In the genomic region with DNA sequence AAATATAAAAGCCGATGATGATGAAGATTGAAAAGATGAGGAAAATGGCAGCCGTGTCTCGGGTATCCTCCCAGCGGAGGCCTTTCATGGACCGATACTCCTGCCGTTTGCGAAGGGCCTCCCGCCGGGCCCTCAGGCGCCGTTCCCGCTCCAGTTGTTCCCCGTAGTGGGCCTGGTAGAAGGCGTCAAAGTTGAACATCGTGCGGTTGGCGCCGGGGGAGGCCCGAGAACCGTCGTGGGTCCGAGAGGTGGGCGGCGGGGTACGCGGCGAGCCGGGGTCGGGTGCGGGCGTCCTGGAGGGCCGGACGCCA, we compare ENCODE assay signal across 8 cellular contexts. TPM values are rescaled to one million over a fixed set of nuclear protein-coding genes. Genes with fewer than 3 reads are reported as not detected.
A peak's percentile ranks its signal among the peaks of the same experiment; 100 is the strongest.
DNase-seq lines count a peak whose midpoint lies in the region; ATAC-seq and TF ChIP-seq lines count a peak whose summit lies in the region.

No MANE protein-coding gene starts in this region.

- peak overlapping the region; percentile 96 to 99 for H3K4me3 Mint-ChIP-seq in effector memory CD8-positive, alpha-beta T cell
- H3K4me3 Mint-ChIP-seq in neural crest cell: peak overlapping the region; percentile 99

- H3K27me3 ChIP-seq in MG63: no peaks in the 10 kb centered on the region

- DNase-seq in MG63 (no peak), neural crest cell (ENCODE audit: low read depth, low spot score) (no peak), HPDE6-E6E7 (ENCODE audit: extremely low spot score) (no peak), SKM-1 treated with dmso at 0.1 percent for 144 hours (lab: John Stamatoyannopoulos, UW; ENCODE audit: unreplicated experiment) (no peak)
- no peak for DNase-seq in effector memory CD8-positive, alpha-beta T cell

- H3K27ac Mint-ChIP-seq in effector memory CD8-positive, alpha-beta T cell: peak overlapping the region; percentile 97 to 98
- H3K27ac Mint-ChIP-seq in neural crest cell (ENCODE audit: unreplicated experiment): peak overlapping the region; percentile 27

- H3K36me3 ChIP-seq in MG63: no peaks in the 10 kb centered on the region; the same call in 1 of the 2 replicates

- H3K4me3 ChIP-seq in MG63: peak overlapping the region; percentile 84

- ATAC-seq in GM18909 (IDR thresholded peaks at IDR 0.05; ENCODE audit: poor library complexity, unreplicated experiment) (peak; percentile 1), GM21737 (IDR thresholded peaks at IDR 0.05; ENCODE audit: unreplicated experiment) (no peak), HG03135 (IDR thresholded peaks at IDR 0.05; ENCODE audit: unreplicated experiment) (no peak)
- ATAC-seq in effector memory CD8-positive, alpha-beta T cell (replicated peaks): no peak

- no peaks in the 10 kb centered on the region for H3K9me3 Mint-ChIP-seq in effector memory CD8-positive, alpha-beta T cell
- no peaks in the 10 kb centered on the region for H3K9me3 Mint-ChIP-seq in neural crest cell

- H3K27me3 Mint-ChIP-seq in effector memory CD8-positive, alpha-beta T cell: no peaks in the 10 kb centered on the region
- no peaks in the 10 kb centered on the region for H3K27me3 Mint-ChIP-seq in neural crest cell (ENCODE audit: low read depth)

- peaks cover 16 to 21% of the 10 kb centered on the region in 2 donors for H3K4me1 Mint-ChIP-seq in effector memory CD8-positive, alpha-beta T cell (ENCODE audit: low read depth in 2 of 2)
- peaks cover 23% of the 10 kb centered on the region for H3K4me1 Mint-ChIP-seq in neural crest cell

- peaks cover 44% of the 10 kb centered on the region for H3K36me3 Mint-ChIP-seq in effector memory CD8-positive, alpha-beta T cell (ENCODE audit: insufficient read depth)
- H3K36me3 Mint-ChIP-seq in neural crest cell (ENCODE audit: low read depth): peaks cover 7% of the 10 kb centered on the region

- H3K9me3 ChIP-seq in MG63: no peaks in the 10 kb centered on the region

- TF ChIP-seq CTCF in neural crest cell (conservative IDR thresholded peaks at IDR 0.05): no peak

RNA-seq across cellular contexts. Expression of a gene that starts 0.6 kb away (rescaled TPM):
- total RNA-seq in MG63 (2014; rRNA removed; shearing (Covaris generic); ENCODE audit: low replicate concordance): 5.6 and 6.8 TPM in 2 replicates
- 11.1 and 11.4 TPM in 2 replicates for total RNA-seq in neural crest cell

RNA-seq across cellular contexts. Expression of a gene that starts 0.7 kb away (rescaled TPM):
- 88.8 and 104 TPM in 2 replicates for total RNA-seq in MG63 (2014; rRNA removed; shearing (Covaris generic); ENCODE audit: low replicate concordance)
- total RNA-seq in neural crest cell: 66.9 and 70.8 TPM in 2 replicates

RNA-seq across cellular contexts. Expression of a gene that starts 15.1 kb away (rescaled TPM):
- total RNA-seq in MG63 (2014; rRNA removed; shearing (Covaris generic); ENCODE audit: low replicate concordance): 1.4 and 2.6 TPM in 2 replicates
- 10.0 and 10.1 TPM in 2 replicates for total RNA-seq in neural crest cell

RNA-seq across cellular contexts. Expression of a gene that starts 36.8 kb away (rescaled TPM):
- total RNA-seq in MG63 (2014; rRNA removed; shearing (Covaris generic); ENCODE audit: low replicate concordance): 3.8 and 7.8 TPM in 2 replicates
- total RNA-seq in neural crest cell: 16.4 and 17.7 TPM in 2 replicates

RNA-seq across cellular contexts. Expression of a gene that starts 55.9 kb away (rescaled TPM):
- total RNA-seq in MG63 (2014; rRNA removed; shearing (Covaris generic); ENCODE audit: low replicate concordance): 5.0 and 16.7 TPM in 2 replicates
- total RNA-seq in neural crest cell: 23.3 and 26.4 TPM in 2 replicates
